In the genomic region with DNA sequence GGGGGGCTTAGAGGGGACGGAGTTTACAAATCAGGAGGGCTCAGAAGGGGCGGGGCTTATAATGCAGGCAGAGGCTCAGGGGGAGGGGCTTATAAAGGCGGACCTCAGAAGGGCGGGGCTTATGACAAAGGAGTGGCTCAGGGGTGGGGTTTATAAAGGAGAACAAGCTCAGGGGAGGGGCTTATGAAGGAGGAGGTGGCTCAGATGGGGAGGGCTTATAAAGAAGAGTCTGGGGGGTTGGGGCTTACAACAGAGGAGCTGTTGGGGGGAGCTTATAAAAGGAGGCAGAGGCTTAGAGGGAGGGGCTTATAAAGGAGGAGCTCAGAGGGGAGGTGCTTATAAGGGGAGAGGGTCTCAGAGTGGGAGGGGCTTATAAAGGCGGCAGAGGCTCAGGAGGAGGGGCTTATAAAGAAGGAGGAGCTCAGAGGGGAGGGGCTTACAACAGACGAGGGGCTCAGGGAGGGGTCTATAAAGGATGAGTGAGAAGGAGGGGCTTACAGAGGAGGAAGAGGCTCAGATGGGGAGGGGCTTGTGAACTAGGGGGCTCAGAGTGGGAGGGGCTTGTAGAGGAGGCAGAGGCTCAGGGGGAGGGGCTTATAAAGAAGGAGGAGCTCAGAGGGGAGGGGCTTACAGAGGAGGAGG, we compare ENCODE assay signal across 6 cellular contexts. TPM values are rescaled to one million over a fixed set of nuclear protein-coding genes. Genes with fewer than 3 reads are reported as not detected.
DNase-seq lines count a peak whose midpoint lies in the region; ATAC-seq and TF ChIP-seq lines count a peak whose summit lies in the region.

No MANE protein-coding gene starts in this region.

- H3K36me3 ChIP-seq in mesenchymal stem cell (ENCODE audit: control insufficient read depth in 1 of 2, insufficient read depth in 2 of 2, low read depth in 1 of 2, low read length in 2 of 2), result no peaks in the 10 kb centered on the region

- H2BK15ac ChIP-seq in mesenchymal stem cell (ENCODE audit: low read depth, poor library complexity, severe bottlenecking), result no peak overlapping the region

- no peak overlapping the region for H4K91ac ChIP-seq in mesenchymal stem cell (ENCODE audit: low read length)

- no peak overlapping the region for H2AFZ ChIP-seq in mesenchymal stem cell (ENCODE audit: low read depth, low read length)

- H3K27me3 ChIP-seq in mesenchymal stem cell (ENCODE audit: control insufficient read depth in 1 of 2, insufficient read depth in 1 of 2, low read length in 2 of 2), result peaks cover 42 to 79% of the 10 kb centered on the region in 2 experiments

- H3K4me2 ChIP-seq in mesenchymal stem cell (ENCODE audit: low read length, poor library complexity, severe bottlenecking), result no peak overlapping the region

- H2BK5ac ChIP-seq in mesenchymal stem cell (ENCODE audit: low read depth, low read length, poor library complexity, severe bottlenecking), result no peak overlapping the region

- DNase-seq in CD1c-positive myeloid dendritic cell (ENCODE audit: extremely low spot score), result peak; percentile 75
- DNase-seq in NCI-H69 (lab: John Stamatoyannopoulos, UW), result peak; percentile 74
- DNase-seq in central memory CD4-positive, alpha-beta T cell, result peak; percentile 31
- DNase-seq in coronary artery (ENCODE audit: low spot score), result no peak
- DNase-seq in mesenchymal stem cell, result no peak

- H3K4me3 ChIP-seq in coronary artery, result no peak overlapping the region
- no peak overlapping the region for H3K4me3 ChIP-seq in mesenchymal stem cell (ENCODE audit: insufficient read depth in 1 of 2, low read depth in 1 of 2, low read length in 2 of 2)

- no peak overlapping the region for H4K8ac ChIP-seq in mesenchymal stem cell (ENCODE audit: low read length)

- no peak overlapping the region for H3K4ac ChIP-seq in mesenchymal stem cell (ENCODE audit: low read depth in 1 of 2, low read length in 2 of 2)

- no peak overlapping the region for H3K23ac ChIP-seq in mesenchymal stem cell (ENCODE audit: low read length in 2 of 2)

- H3K4me1 ChIP-seq in mesenchymal stem cell (ENCODE audit: control insufficient read depth, insufficient read depth, low read depth, low read length), result peaks cover 5% of the 10 kb centered on the region

- no peaks in the 10 kb centered on the region for H3K9me3 ChIP-seq in mesenchymal stem cell (ENCODE audit: control insufficient read depth, low read length)

- no peak overlapping the region for H2AK5ac ChIP-seq in mesenchymal stem cell (ENCODE audit: low read length, severe bottlenecking)

- H3K79me1 ChIP-seq in mesenchymal stem cell (replicated peaks; ENCODE audit: low read length, poor library complexity, severe bottlenecking), result no peaks in the 10 kb centered on the region

- no peak overlapping the region for H3K9ac ChIP-seq in mesenchymal stem cell (ENCODE audit: low read length)

- TF ChIP-seq CTCF in coronary artery (IDR thresholded peaks at IDR 0.05), result no peak

- no peak overlapping the region for H3K27ac ChIP-seq in coronary artery
- no peak overlapping the region for H3K27ac ChIP-seq in mesenchymal stem cell (ENCODE audit: low read length, poor library complexity, severe bottlenecking)

- no peak for ATAC-seq in HG03175 (IDR thresholded peaks at IDR 0.05; ENCODE audit: unreplicated experiment)

- no peak overlapping the region for H2BK12ac ChIP-seq in mesenchymal stem cell (ENCODE audit: low read length in 2 of 2)

- H3K18ac ChIP-seq in mesenchymal stem cell (ENCODE audit: low read depth in 1 of 2, low read length in 2 of 2), result no peak overlapping the region

- no peak overlapping the region for H3K14ac ChIP-seq in mesenchymal stem cell (ENCODE audit: low read length in 2 of 2)

- no peak overlapping the region for H2BK120ac ChIP-seq in mesenchymal stem cell (ENCODE audit: low read depth, low read length)

- WGBS in mesenchymal stem cell, result 23% methylated on average over 6 of the region's 6 CpGs

RNA-seq across cellular contexts. Expression of a gene that starts 1.0 kb away (rescaled TPM):
- 0.18 TPM for polyA plus RNA-seq in mesenchymal stem cell (2013, experiment 1 of 2)
- not detected for polyA plus RNA-seq in mesenchymal stem cell (2013, experiment 2 of 2)

RNA-seq across cellular contexts. Expression of a gene that starts 3.9 kb away (rescaled TPM):
- polyA plus RNA-seq in mesenchymal stem cell (2013, experiment 1 of 2), result not detected
- not detected for polyA plus RNA-seq in mesenchymal stem cell (2013, experiment 2 of 2)

RNA-seq across cellular contexts. Expression of a gene that starts 21.2 kb away (rescaled TPM):
- polyA plus RNA-seq in mesenchymal stem cell (2013, experiment 1 of 2), result 4.2 TPM
- 3.8 TPM for polyA plus RNA-seq in mesenchymal stem cell (2013, experiment 2 of 2)

RNA-seq across cellular contexts. Expression of a gene that starts 26.8 kb away (rescaled TPM):
- 30.7 TPM for polyA plus RNA-seq in mesenchymal stem cell (2013, experiment 1 of 2)
- 28.8 TPM for polyA plus RNA-seq in mesenchymal stem cell (2013, experiment 2 of 2)

RNA-seq across cellular contexts. Expression of a gene that starts 59.7 kb away (rescaled TPM):
- not detected for polyA plus RNA-seq in mesenchymal stem cell (2013, experiment 1 of 2)
- not detected for polyA plus RNA-seq in mesenchymal stem cell (2013, experiment 2 of 2)

Comparison
In these comparisons a context has a peak if more than half of its experiments do, and no peak if none do; other contexts are left out.
1. DNase-seq: peak in CD1c-positive myeloid dendritic cell (single experiment), NCI-H69 (single experiment) and central memory CD4-positive, alpha-beta T cell (single experiment); none in coronary artery (single experiment) and mesenchymal stem cell (single experiment).